ENCODE assay signal across 17 cellular contexts in genomic region chr2:174112073-174112472, GRCh38.
"Had no signal": no experiment of that assay in that cellular context is flagged by ENCODE, and none has a peak within 500 bp of the region (broad histone marks: within the 10 kb centered on the region; RNA-seq: fewer than 3 reads in every experiment).

No MANE protein-coding gene starts in this region.

- H3K27ac Mint-ChIP-seq: activated B cell treated with CpG ODN at 0.5 μM for 24 hours; activated CD4-positive, alpha-beta T cell treated with anti-CD3 and anti-CD28 coated beads, Interleukin-2, amount 10 ng/mL, durations not matched to agents 24 days and 14 days; activated naive CD4-positive, alpha-beta T cell treated with anti-CD3 and anti-CD28 coated beads, Interleukin-2, amount 10 ng/mL, durations not matched to agents 7 days and 5 days; activated T-helper 17 cell treated with anti-CD3 and anti-CD28 coated beads, Interleukin-2, amount 50 U/mL, for 72 hours; type B pancreatic cell had no signal

- DNase-seq: activated B cell treated with CpG ODN at 0.5 μM for 24 hours; activated CD4-positive, alpha-beta T cell treated with anti-CD3 and anti-CD28 coated beads, Interleukin-2, amount 10 ng/mL, durations not matched to agents 24 days and 14 days; activated CD8-positive, alpha-beta memory T cell treated with anti-CD3 and anti-CD28 coated beads for 24 hours; activated naive CD4-positive, alpha-beta T cell treated with anti-CD3 and anti-CD28 coated beads, Interleukin-2, amount 10 ng/mL, durations not matched to agents 7 days and 5 days; central memory CD4-positive, alpha-beta T cell; effector CD4-positive, alpha-beta T cell; heart right ventricle; islet precursor cell; left ventricle myocardium superior; sigmoid colon; stimulated activated CD4-positive, alpha-beta T cell treated with anti-CD3 and anti-CD28 coated beads, Interleukin-2, amount 100 ng/mL, for 24 hours; stimulated activated naive CD8-positive, alpha-beta T cell treated with anti-CD3 and anti-CD28 coated beads, Interleukin-15, Interleukin-2, amounts not matched to agents 100 U/mL and 50 U/mL, for 24 hours had no signal

- H3K9me3 Mint-ChIP-seq: activated B cell treated with CpG ODN at 0.5 μM for 24 hours; activated CD4-positive, alpha-beta T cell treated with anti-CD3 and anti-CD28 coated beads, Interleukin-2, amount 10 ng/mL, durations not matched to agents 24 days and 14 days; activated naive CD4-positive, alpha-beta T cell treated with anti-CD3 and anti-CD28 coated beads, Interleukin-2, amount 10 ng/mL, durations not matched to agents 7 days and 5 days; activated T-helper 17 cell treated with anti-CD3 and anti-CD28 coated beads, Interleukin-2, amount 50 U/mL, for 72 hours; neural crest cell; type B pancreatic cell had no signal

- H3K4me3 Mint-ChIP-seq: activated B cell treated with CpG ODN at 0.5 μM for 24 hours; activated CD4-positive, alpha-beta T cell treated with anti-CD3 and anti-CD28 coated beads, Interleukin-2, amount 10 ng/mL, durations not matched to agents 24 days and 14 days; activated naive CD4-positive, alpha-beta T cell treated with anti-CD3 and anti-CD28 coated beads, Interleukin-2, amount 10 ng/mL, durations not matched to agents 7 days and 5 days; activated T-helper 17 cell treated with anti-CD3 and anti-CD28 coated beads, Interleukin-2, amount 50 U/mL, for 72 hours; neural crest cell; type B pancreatic cell had no signal

- H3K27me3 Mint-ChIP-seq: activated B cell treated with CpG ODN at 0.5 μM for 24 hours; activated CD4-positive, alpha-beta T cell treated with anti-CD3 and anti-CD28 coated beads, Interleukin-2, amount 10 ng/mL, durations not matched to agents 24 days and 14 days; activated naive CD4-positive, alpha-beta T cell treated with anti-CD3 and anti-CD28 coated beads, Interleukin-2, amount 10 ng/mL, durations not matched to agents 7 days and 5 days; activated T-helper 17 cell treated with anti-CD3 and anti-CD28 coated beads, Interleukin-2, amount 50 U/mL, for 72 hours; type B pancreatic cell had no signal

- H3K4me1 Mint-ChIP-seq: activated B cell treated with CpG ODN at 0.5 μM for 24 hours; activated CD4-positive, alpha-beta T cell treated with anti-CD3 and anti-CD28 coated beads, Interleukin-2, amount 10 ng/mL, durations not matched to agents 24 days and 14 days; activated naive CD4-positive, alpha-beta T cell treated with anti-CD3 and anti-CD28 coated beads, Interleukin-2, amount 10 ng/mL, durations not matched to agents 7 days and 5 days; activated T-helper 17 cell treated with anti-CD3 and anti-CD28 coated beads, Interleukin-2, amount 50 U/mL, for 72 hours; neural crest cell had no signal

- H3K36me3 Mint-ChIP-seq: type B pancreatic cell had no signal

- H3K4me1 ChIP-seq: heart right ventricle, sigmoid colon, suprapubic skin had no signal

- H3K27me3 ChIP-seq: heart right ventricle, sigmoid colon, suprapubic skin had no signal

- H3K27ac ChIP-seq: coronary artery, heart right ventricle, sigmoid colon, suprapubic skin had no signal

- H3K9me3 ChIP-seq: heart right ventricle, sigmoid colon, suprapubic skin had no signal

- ATAC-seq: activated T-helper 17 cell treated with anti-CD3 and anti-CD28 coated beads, Interleukin-2, amount 50 U/mL, for 72 hours; heart right ventricle; left ventricle myocardium superior; stimulated activated naive CD8-positive, alpha-beta T cell treated with anti-CD3 and anti-CD28 coated beads, Interleukin-15, Interleukin-2, amounts not matched to agents 100 U/mL and 50 U/mL, for 24 hours had no signal

- H3K36me3 ChIP-seq: sigmoid colon, suprapubic skin had no signal

- H3K4me3 ChIP-seq: coronary artery, heart right ventricle, sigmoid colon, suprapubic skin had no signal
